ENCODE assay signal across 31 cellular contexts in the genomic region with DNA sequence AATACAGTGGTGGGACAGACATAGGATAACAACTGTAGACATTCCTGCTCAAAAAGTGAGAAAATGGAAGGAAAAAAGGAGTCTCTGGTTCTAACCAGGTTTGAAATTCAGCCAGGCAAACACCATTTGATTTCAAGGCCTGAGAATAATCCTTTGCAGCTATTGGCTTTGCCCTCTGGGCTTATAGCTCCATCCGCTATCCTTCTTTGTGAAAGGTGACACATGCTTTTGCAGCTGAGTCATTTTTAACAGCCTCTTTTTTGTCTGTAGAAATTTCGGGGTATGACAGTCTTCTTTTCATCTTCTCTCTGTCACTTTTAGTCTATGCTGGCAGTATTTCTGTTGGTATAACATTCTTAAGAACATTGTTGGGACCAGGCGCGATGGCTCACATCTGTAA. TPM values are rescaled to one million over a fixed set of nuclear protein-coding genes. Genes with fewer than 3 reads are reported as not detected.
DNase-seq lines count a peak whose midpoint lies in the region; ATAC-seq and TF ChIP-seq lines count a peak whose summit lies in the region.
"Had no signal": no experiment of that assay in that cellular context is flagged by ENCODE, and none has a peak within 500 bp of the region (broad histone marks: within the 10 kb centered on the region; RNA-seq: fewer than 3 reads in every experiment).

No MANE protein-coding gene starts in this region.

- no peak overlapping the region for H3K4me3 Mint-ChIP-seq in type B pancreatic cell
- H3K4me3 Mint-ChIP-seq: brain, GM23338, IgD-negative memory B cell, nephron progenitor cell, WTC11 had no signal

- H3K27ac ChIP-seq in foreskin keratinocyte, result no peak overlapping the region
- H3K27ac ChIP-seq: adrenal gland, heart left ventricle, parathyroid adenoma, spleen had no signal

- peaks cover 24% of the 10 kb centered on the region for H3K36me3 Mint-ChIP-seq in type B pancreatic cell
- H3K36me3 Mint-ChIP-seq: IgD-negative memory B cell had no signal

- ATAC-seq in foreskin keratinocyte (peak; percentile 75), GM18870 (IDR thresholded peaks at IDR 0.05; ENCODE audit: unreplicated experiment) (no peak)
- ATAC-seq: GM23338, heart left ventricle, right cardiac atrium, WTC11 had no signal

- H3K27me3 ChIP-seq in foreskin keratinocyte, result no peaks in the 10 kb centered on the region
- H3K27me3 ChIP-seq: adrenal gland, heart left ventricle, spleen had no signal

- in situ Hi-C loops in SK-MEL-5 (cut with HindIII; ENCODE audit: low pct_unique_long_range_greater_than_20kb, low sequenced_read_pairs), result no loop called here

- H3K27me3 Mint-ChIP-seq in type B pancreatic cell, result no peaks in the 10 kb centered on the region
- H3K27me3 Mint-ChIP-seq: brain, IgD-negative memory B cell had no signal

- peaks cover 5% of the 10 kb centered on the region for H3K4me1 ChIP-seq in foreskin keratinocyte
- H3K4me1 ChIP-seq: heart left ventricle, parathyroid adenoma, spleen had no signal

- H3K4me1 Mint-ChIP-seq in type B pancreatic cell (ENCODE audit: unreplicated experiment), result no peaks in the 10 kb centered on the region
- H3K4me1 Mint-ChIP-seq: brain, GM23338, nephron progenitor cell, WTC11 had no signal

- no peaks in the 10 kb centered on the region for H3K9me3 Mint-ChIP-seq in type B pancreatic cell
- H3K9me3 Mint-ChIP-seq: brain, GM23338, IgD-negative memory B cell, nephron progenitor cell, WTC11 had no signal

- TF ChIP-seq CTCF in foreskin keratinocyte (conservative IDR thresholded peaks at IDR 0.05) (no peak), type B pancreatic cell (conservative IDR thresholded peaks at IDR 0.05) (no peak)

- no peak overlapping the region for H3K27ac Mint-ChIP-seq in type B pancreatic cell
- H3K27ac Mint-ChIP-seq: GM23338, nephron progenitor cell, WTC11 had no signal

- DNase-seq in Daoy (ENCODE audit: low read depth), result peak; percentile 22
- peak; percentile 18 for DNase-seq in HT1080 (ENCODE audit: low read depth)
- peak; percentile 50 for DNase-seq in SK-MEL-5 (ENCODE audit: low read depth, low spot score)
- DNase-seq in foreskin keratinocyte, result peak; percentile 23 to 60
- no peak for DNase-seq in type B pancreatic cell (ENCODE audit: extremely low spot score, unreplicated experiment)
- no peak for DNase-seq in activated CD4-positive, alpha-beta T cell treated with anti-CD3 and anti-CD28 coated beads for 4 hours
- DNase-seq in GOT3 (lab: John Stamatoyannopoulos, UW), result no peak
- DNase-seq: activated CD4-positive, alpha-beta T cell treated with anti-CD3 and anti-CD28 coated beads, Interleukin-2, amount 50 U/mL, for 1 hour; activated naive CD4-positive, alpha-beta T cell; activated T-cell treated with anti-CD3 and anti-CD28 coated beads, Interleukin-2, amount 50 U/mL, for 48 hours; C1 segment of cervical spinal cord; heart left ventricle; NCI-H1417; NCI-H2081; NCI-H345; nephron progenitor cell; right cardiac atrium; spleen; stimulated activated CD4-positive, alpha-beta T cell treated with anti-CD3 and anti-CD28 coated beads, Interleukin-2, amount 100 ng/mL, for 48 hours; T-helper 9 cell had no signal

RNA-seq across cellular contexts. Expression of gene SDHC, which starts 16.2 kb away (rescaled TPM):
- total RNA-seq in Daoy (2014; rRNA removed; shearing (Covaris generic)), result 20.6 and 22.5 TPM in 2 replicates
- total RNA-seq in HT1080 (2014; rRNA removed; shearing (Covaris generic)), result 16.1 and 67.9 TPM in 2 replicates
- polyA plus RNA-seq in HT1080 (2015; cell fraction: cytosol; rRNA removed), result 316 and 400 TPM in 2 replicates
- 152 and 202 TPM in 2 replicates for polyA plus RNA-seq in HT1080 (2015; cell fraction: nucleus; rRNA removed)
- total RNA-seq in SK-MEL-5 (2014; rRNA removed; shearing (Covaris generic)), result 36.6 and 53.0 TPM in 2 replicates
- polyA plus RNA-seq in SK-MEL-5 (2015; cell fraction: cytosol; rRNA removed), result 294 and 341 TPM in 2 replicates
- polyA plus RNA-seq in SK-MEL-5 (2015; cell fraction: nucleus; rRNA removed), result 53.5 and 69.2 TPM in 2 replicates
- total RNA-seq in foreskin keratinocyte (91.0 and 91.9 TPM in 2 replicates), type B pancreatic cell (ENCODE audit: low replicate concordance) (206 and 235 TPM in 2 replicates)
- polyA plus RNA-seq in foreskin keratinocyte, result 164 and 186 TPM in 2 replicates

RNA-seq across cellular contexts. Expression of gene MPZ, which starts 20.6 kb away (rescaled TPM):
- 0.57 TPM in 1 of 2 replicates, not detected in the other for total RNA-seq in Daoy (2014; rRNA removed; shearing (Covaris generic))
- total RNA-seq in HT1080 (2014; rRNA removed; shearing (Covaris generic)), result 1.4 and 2.2 TPM in 2 replicates
- polyA plus RNA-seq in HT1080 (2015; cell fraction: cytosol; rRNA removed), result 3.0 and 6.2 TPM in 2 replicates
- polyA plus RNA-seq in HT1080 (2015; cell fraction: nucleus; rRNA removed), result 2.4 and 3.1 TPM in 2 replicates
- 3.4 and 3.6 TPM in 2 replicates for total RNA-seq in SK-MEL-5 (2014; rRNA removed; shearing (Covaris generic))
- polyA plus RNA-seq in SK-MEL-5 (2015; cell fraction: cytosol; rRNA removed), result 4.3 and 4.8 TPM in 2 replicates
- polyA plus RNA-seq in SK-MEL-5 (2015; cell fraction: nucleus; rRNA removed), result 2.6 and 4.4 TPM in 2 replicates
- total RNA-seq in foreskin keratinocyte (0.37 and 0.56 TPM in 2 replicates), type B pancreatic cell (ENCODE audit: low replicate concordance) (0.76 and 3.6 TPM in 2 replicates)
- polyA plus RNA-seq in foreskin keratinocyte, result 0.49 and 0.58 TPM in 2 replicates
- polyA plus RNA-seq: IgD-negative memory B cell had no signal

RNA-seq across cellular contexts. Expression of gene CFAP126, which starts 37.3 kb away (rescaled TPM):
- not detected in 2 replicates for total RNA-seq in Daoy (2014; rRNA removed; shearing (Covaris generic))
- total RNA-seq in HT1080 (2014; rRNA removed; shearing (Covaris generic)), result not detected in 2 replicates
- polyA plus RNA-seq in HT1080 (2015; cell fraction: cytosol; rRNA removed), result not detected in 2 replicates
- not detected in 2 replicates for polyA plus RNA-seq in HT1080 (2015; cell fraction: nucleus; rRNA removed)
- not detected in 2 replicates for total RNA-seq in SK-MEL-5 (2014; rRNA removed; shearing (Covaris generic))
- not detected in 2 replicates for polyA plus RNA-seq in SK-MEL-5 (2015; cell fraction: cytosol; rRNA removed)
- not detected in 2 replicates for polyA plus RNA-seq in SK-MEL-5 (2015; cell fraction: nucleus; rRNA removed)
- total RNA-seq in foreskin keratinocyte (not detected in 2 replicates), type B pancreatic cell (ENCODE audit: low replicate concordance) (0.76 and 13.5 TPM in 2 replicates)
- polyA plus RNA-seq in foreskin keratinocyte, result not detected in 2 replicates
- total RNA-seq: adrenal gland, epithelial cell of proximal tubule, fibroblast of villous mesenchyme, GM23338, heart left ventricle, right cardiac atrium, spleen, subcutaneous adipose tissue, ureter, WTC11 had no signal
- polyA plus RNA-seq: GM23338, heart left ventricle, IgD-negative memory B cell, right cardiac atrium, spleen had no signal

Comparison
In these comparisons a context has a peak if more than half of its experiments do, and no peak if none do; other contexts are left out.
1. DNase-seq: peak in Daoy (single experiment), HT1080 (single experiment), SK-MEL-5 (single experiment) and foreskin keratinocyte (2 of 2); none in type B pancreatic cell (single experiment), activated CD4-positive, alpha-beta T cell treated with anti-CD3 and anti-CD28 coated beads for 4 hours (0 of 2) and GOT3 (single experiment).